25 cellular contexts compared by ENCODE assay signal in genomic region chr12:56517854-56518253, GRCh38. TPM values are rescaled to one million over a fixed set of nuclear protein-coding genes. Genes with fewer than 3 reads are reported as not detected.
A peak's percentile ranks its signal among the peaks of the same experiment; 100 is the strongest.
DNase-seq lines count a peak whose midpoint lies in the region; ATAC-seq, FAIRE-seq and TF ChIP-seq lines count a peak whose summit lies in the region.
"Had no signal": no experiment of that assay in that cellular context is flagged by ENCODE, and none has a peak within 500 bp of the region (broad histone marks: within the 10 kb centered on the region; RNA-seq: fewer than 3 reads in every experiment).

No MANE protein-coding gene starts in this region.

- H3K4me1 ChIP-seq in A549 (peaks cover 37% of the 10 kb centered on the region), mesodermal cell (ENCODE audit: control insufficient read depth, insufficient read depth, low read length, poor library complexity, severe bottlenecking) (peaks cover 34% of the 10 kb centered on the region), BE2C (no peaks in the 10 kb centered on the region; the same call in 1 of the 2 replicates)

- DNase-seq in A549 (ENCODE audit: low read depth in 1 of 2, low spot score in 1 of 2) (no peak), bronchial epithelial cell (ENCODE audit: low read depth) (peak; percentile 67), BE2C (no peak), H4 (ENCODE audit: low spot score) (no peak)
- no peak for DNase-seq in activated CD4-positive, alpha-beta T cell treated with anti-CD3 and anti-CD28 coated beads, Interleukin-2, amount 50 U/mL, for 4 hours
- DNase-seq: activated CD4-positive, alpha-beta T cell treated with anti-CD3 and anti-CD28 coated beads for 48 hours; activated gamma-delta T cell; activated T-cell treated with anti-CD3 and anti-CD28 coated beads, Interleukin-2, amount 50 U/mL, for 24 hours; AML-193; CD4-positive, alpha-beta memory T cell; head of caudate nucleus; MM.1S; NCI-H2029 treated with DMSO at 0.1 percent for 48 hours; NCI-H82; sigmoid colon; stimulated activated CD4-positive, alpha-beta T cell treated with anti-CD3 and anti-CD28 coated beads, Interleukin-15, amount 100 ng/mL, for 24 hours; stimulated activated naive CD4-positive, alpha-beta T cell had no signal

- POLR2A ChIA-PET in A549 (lab: Yijun Ruan, JAX) = no interaction called here

- peak overlapping the region; percentile 59 to 89; a peak in 5 of 6 replicates for H3K27ac ChIP-seq in A549
- H3K27ac ChIP-seq in mesodermal cell (ENCODE audit: low read depth, low read length, severe bottlenecking) = peak overlapping the region; percentile 72
- H3K27ac ChIP-seq: body of pancreas, neural progenitor cell, sigmoid colon had no signal

- H3K36me3 ChIP-seq in bronchial epithelial cell (ENCODE audit: control insufficient read depth, insufficient read depth, low read length) (no peaks in the 10 kb centered on the region), mesodermal cell (ENCODE audit: control insufficient read depth, insufficient read depth, low read length) (no peaks in the 10 kb centered on the region), BE2C (no peaks in the 10 kb centered on the region)
- H3K36me3 ChIP-seq: neural progenitor cell, sigmoid colon had no signal

- no peak for TF ChIP-seq POLR2A in A549 (IDR thresholded peaks at IDR 0.05; ENCODE audit: low read length)

- TF ChIP-seq CTCF in A549 (IDR thresholded peaks at IDR 0.05) = no peak
- no peak for TF ChIP-seq CTCF in bronchial epithelial cell (IDR thresholded peaks at IDR 0.05; ENCODE audit: insufficient read depth, low read length, severe bottlenecking)
- no peak for TF ChIP-seq CTCF in BE2C (IDR thresholded peaks at IDR 0.05; ENCODE audit: low read depth, low read length)

- WGBS in A549 (ENCODE audit: missing lambda C conversion rate) = 94% methylated on average over 2 of the region's 2 CpGs
- WGBS in mesodermal cell (ENCODE audit: insufficient coverage in 2 of 2), 2 experiments = 100% methylated on average over 1 of the region's 2 CpGs; no CpG with 5 or more reads in 1 of the 2 experiments

- H3K4me2 ChIP-seq in A549 = peak overlapping the region; percentile 63
- H3K4me2 ChIP-seq: neural progenitor cell had no signal

- no peak for FAIRE-seq in A549 (lab: Jason Lieb, UNC)
- FAIRE-seq in bronchial epithelial cell (lab: Jason Lieb, UNC) = no peak
- FAIRE-seq: GM12891, urothelium cell line had no signal

- H3K27me3 ChIP-seq in bronchial epithelial cell (ENCODE audit: control insufficient read depth, insufficient read depth, low read length) (no peaks in the 10 kb centered on the region), BE2C (no peaks in the 10 kb centered on the region)
- H3K27me3 ChIP-seq: body of pancreas, neural progenitor cell, sigmoid colon had no signal

- no peak for ATAC-seq in A549
- ATAC-seq in HG03039 (IDR thresholded peaks at IDR 0.05; ENCODE audit: unreplicated experiment) = no peak
- ATAC-seq: body of pancreas had no signal

- no peak for TF ChIP-seq EP300 in A549 (IDR thresholded peaks at IDR 0.05)
- peak; percentile 93 for TF ChIP-seq EP300 in Ishikawa (IDR thresholded peaks at IDR 0.05; ENCODE audit: borderline replicate concordance)

- TF ChIP-seq RAD21 in A549 (conservative IDR thresholded peaks at IDR 0.05 in 1 of 2, IDR thresholded peaks at IDR 0.05 in 1 of 2) (no peak), Ishikawa (IDR thresholded peaks at IDR 0.05; ENCODE audit: low read depth) (no peak)

- CTCF ChIA-PET in A549 (lab: Yijun Ruan, JAX) = interaction anchor here (2.2 to 15.2 kb wide), 4 partner anchors 22 to 118 kb away, joined by 5 to 282 read pairs (median 48); no protein-coding TSS in a partner anchor

- H3K9me3 ChIP-seq in A549 (no peaks in the 10 kb centered on the region), mesodermal cell (ENCODE audit: control insufficient read depth, low read length) (no peaks in the 10 kb centered on the region), BE2C (no peaks in the 10 kb centered on the region)
- H3K9me3 ChIP-seq: body of pancreas, sigmoid colon had no signal

- H3K4me3 ChIP-seq in A549 (no peak overlapping the region), bronchial epithelial cell (ENCODE audit: low read depth, low read length) (no peak overlapping the region), mesodermal cell (ENCODE audit: extremely low read depth, insufficient read depth, low read length, poor library complexity, severe bottlenecking) (no peak overlapping the region), BE2C (ENCODE audit: low read depth, low read length) (no peak overlapping the region)
- H3K4me3 ChIP-seq: body of pancreas, lung, neural progenitor cell, sigmoid colon had no signal

TF ChIP-seq in A549, 52 proteins besides CTCF, POLR2A, EP300 and RAD21:
- no peak for TF ChIP-seq ZC3H11A (IDR thresholded peaks at IDR 0.05)
- TF ChIP-seq HOXB5 (CRISPR knock-in tag; IDR thresholded peaks at IDR 0.05) = no peak
- no peak for TF ChIP-seq ESRRA (IDR thresholded peaks at IDR 0.05; ENCODE audit: borderline replicate concordance, low read length)
- no peak for TF ChIP-seq HOXB13 (CRISPR knock-in tag; IDR thresholded peaks at IDR 0.05; ENCODE audit: low read depth)
- no peak for TF ChIP-seq PBX3 (IDR thresholded peaks at IDR 0.05)
TF ChIP-seq in A549: peak in this region for 0.

TF ChIP-seq in Ishikawa, 13 proteins besides CTCF, POLR2A, EP300 and RAD21:
- TF ChIP-seq CREB1 (IDR thresholded peaks at IDR 0.05; ENCODE audit: low read depth) (no peak), EGR1 (IDR thresholded peaks at IDR 0.05) (no peak), USF1 (IDR thresholded peaks at IDR 0.05) (no peak), TAF1 (IDR thresholded peaks at IDR 0.05; ENCODE audit: low read depth) (no peak), FOXM1 (IDR thresholded peaks at IDR 0.05; ENCODE audit: borderline replicate concordance, low read depth) (peak; percentile 87), NFIC (IDR thresholded peaks at IDR 0.05) (peak; percentile 94), TCF12 (IDR thresholded peaks at IDR 0.05; ENCODE audit: low read depth) (peak; percentile 89), TEAD4 (IDR thresholded peaks at IDR 0.05) (peak; percentile 95), ZBTB7A (IDR thresholded peaks at IDR 0.05; ENCODE audit: low read depth) (no peak), MAX (IDR thresholded peaks at IDR 0.05) (no peak)

RNA-seq across cellular contexts. Expression of gene RBMS2, which starts 3.8 kb away (rescaled TPM):
- 46.4 and 61.6 TPM in 2 replicates for polyA plus RNA-seq in A549 (2011; rRNA removed)
- 17.7 and 27.3 TPM in 2 replicates for polyA plus RNA-seq in A549 (2012; cell fraction: cytosol; rRNA removed)
- polyA plus RNA-seq in A549 (2012; cell fraction: nucleus; rRNA removed) = 19.4 and 20.9 TPM in 2 replicates
- polyA plus RNA-seq in A549 (2017; fragmentation: RNase III; extraction: RNeasy Plus Mini Kit Qiagen cat#74134 plus additional on column Dnase treatment) = 13.3 to 16.5 TPM (median 15.1 TPM) in 3 replicates
- polyA minus RNA-seq in A549 (2011; rRNA and poly(A)+ RNA removed) = 81.1 and 121 TPM in 2 replicates
- 9.2 and 11.0 TPM in 2 replicates for total RNA-seq in bronchial epithelial cell
- 29.3 TPM for polyA plus RNA-seq in mesodermal cell (2013, experiment 1 of 2)
- polyA plus RNA-seq in mesodermal cell (2013, experiment 2 of 2) = 24.6 TPM
- 4.4 TPM for polyA plus RNA-seq in BE2C (2012; ENCODE audit: insufficient read depth, insufficient read length, low read depth)
- 6.8 and 11.6 TPM in 2 replicates for total RNA-seq in H4 (2014; rRNA removed; shearing (Covaris generic))

RNA-seq across cellular contexts. Expression of gene GLS2, which starts 29.9 kb away (rescaled TPM):
- polyA plus RNA-seq in A549 (2011; rRNA removed) (0.36 and 0.61 TPM in 2 replicates), A549 (2017; fragmentation: RNase III; extraction: RNeasy Plus Mini Kit Qiagen cat#74134 plus additional on column Dnase treatment) (0.07 to 0.44 TPM (median 0.18 TPM) in 3 replicates)
- 0.16 and 0.30 TPM in 2 replicates for polyA plus RNA-seq in A549 (2012; cell fraction: cytosol; rRNA removed)
- polyA plus RNA-seq in A549 (2012; cell fraction: nucleus; rRNA removed) = 0.09 and 0.24 TPM in 2 replicates
- polyA minus RNA-seq in A549 (2011; rRNA and poly(A)+ RNA removed) = 0.17 and 1.1 TPM in 2 replicates
- 5.2 and 6.1 TPM in 2 replicates for total RNA-seq in bronchial epithelial cell
- 0.81 TPM for polyA plus RNA-seq in mesodermal cell (2013, experiment 1 of 2)
- 0.25 TPM for polyA plus RNA-seq in mesodermal cell (2013, experiment 2 of 2)
- polyA plus RNA-seq in BE2C (2012; ENCODE audit: insufficient read depth, insufficient read length, low read depth) = not detected
- not detected in 2 replicates for total RNA-seq in H4 (2014; rRNA removed; shearing (Covaris generic))

RNA-seq across cellular contexts. Expression of gene SPRYD4, which starts 49.5 kb away (rescaled TPM):
- polyA plus RNA-seq in A549 (2011; rRNA removed) = 3.5 and 3.8 TPM in 2 replicates
- polyA plus RNA-seq in A549 (2012; cell fraction: cytosol; rRNA removed) = 3.2 and 3.4 TPM in 2 replicates
- 3.2 and 4.3 TPM in 2 replicates for polyA plus RNA-seq in A549 (2012; cell fraction: nucleus; rRNA removed)
- 2.1 to 2.2 TPM (median 2.1 TPM) in 3 replicates for polyA plus RNA-seq in A549 (2017; fragmentation: RNase III; extraction: RNeasy Plus Mini Kit Qiagen cat#74134 plus additional on column Dnase treatment)
- polyA minus RNA-seq in A549 (2011; rRNA and poly(A)+ RNA removed) = 5.5 and 5.8 TPM in 2 replicates
- total RNA-seq in bronchial epithelial cell = 1.1 and 1.3 TPM in 2 replicates
- 1.00 TPM for polyA plus RNA-seq in mesodermal cell (2013, experiment 1 of 2)
- 0.91 TPM for polyA plus RNA-seq in mesodermal cell (2013, experiment 2 of 2)
- 3.3 TPM for polyA plus RNA-seq in BE2C (2012; ENCODE audit: insufficient read depth, insufficient read length, low read depth)
- total RNA-seq in H4 (2014; rRNA removed; shearing (Covaris generic)) = 1.6 and 1.8 TPM in 2 replicates
